In genomic region chr1:8678688-8679410, GRCh38 we compare ENCODE assay signal across 25 cellular contexts.
DNase-seq lines count a peak whose midpoint lies in the region; ATAC-seq, FAIRE-seq and TF ChIP-seq lines count a peak whose summit lies in the region.
"Had no signal": no experiment of that assay in that cellular context is flagged by ENCODE, and none has a peak within 500 bp of the region (broad histone marks: within the 10 kb centered on the region; RNA-seq: fewer than 3 reads in every experiment).

No MANE protein-coding gene starts in this region.

- H2BK120ac ChIP-seq in mesenchymal stem cell (ENCODE audit: low read depth, low read length), result peak overlapping the region; percentile 19

- no peak for TF ChIP-seq CTCF in HepG2 (CRISPR knock-in tag; IDR thresholded peaks at IDR 0.05)
- no peak for TF ChIP-seq CTCF in right lobe of liver (IDR thresholded peaks at IDR 0.05)

- POLR2A ChIA-PET in HepG2 (lab: Yijun Ruan, JAX), result interaction anchor here (0.6 kb wide), 1 partner anchor 16 kb away, joined by 3 read pairs; no protein-coding TSS in a partner anchor

- DNase-seq in HepG2 (ENCODE audit: low spot score) (no peak), right lobe of liver (no peak), mesenchymal stem cell (peak; percentile 58), UCSD-AML1 (lab: John Stamatoyannopoulos, UW; ENCODE audit: unreplicated experiment) (no peak), left lobe of liver (ENCODE audit: low spot score) (no peak), NCI-H510A (lab: John Stamatoyannopoulos, UW) (no peak)
- DNase-seq in activated CD4-positive, alpha-beta T cell treated with anti-CD3 and anti-CD28 coated beads, Interleukin-2, amount 50 U/mL, for 4 hours, result no peak
- DNase-seq: activated naive CD4-positive, alpha-beta T cell treated with anti-CD3 and anti-CD28 coated beads, Interleukin-2, amount 10 ng/mL, durations not matched to agents 7 days and 5 days; amygdala; Calu3; DND-41; heart left ventricle; mammary epithelial cell; NCI-H1048; NCI-H187; NCI-H2171 treated with DMSO at 0.1 percent for 48 hours; PC-9; Right ventricle myocardium superior; stomach; tibial artery had no signal

- H2BK5ac ChIP-seq in mesenchymal stem cell (ENCODE audit: low read depth, low read length, poor library complexity, severe bottlenecking), result no peak overlapping the region

- H3K9me3 ChIP-seq in HepG2 (ENCODE audit: low read length), result no peaks in the 10 kb centered on the region
- H3K9me3 ChIP-seq in right lobe of liver, result no peaks in the 10 kb centered on the region
- H3K9me3 ChIP-seq in mesenchymal stem cell (ENCODE audit: control insufficient read depth, low read length), result no peaks in the 10 kb centered on the region
- H3K9me3 ChIP-seq: heart left ventricle, prostate gland, stomach, tibial artery had no signal

- H3K14ac ChIP-seq in mesenchymal stem cell (ENCODE audit: low read length in 2 of 2), result no peak overlapping the region

- peak overlapping the region in 1 of 2 experiments; percentile 51 for H3K4ac ChIP-seq in mesenchymal stem cell (ENCODE audit: low read depth in 1 of 2, low read length in 2 of 2)

- TF ChIP-seq EP300 in HepG2 (IDR thresholded peaks at IDR 0.05; ENCODE audit: low read depth in 2 of 2, low read length in 2 of 2), result no peak
- TF ChIP-seq EP300 in HepG2 (CRISPR knock-in tag; IDR thresholded peaks at IDR 0.05; ENCODE audit: borderline replicate concordance), result no peak

- no peak overlapping the region for H3K27ac Mint-ChIP-seq in activated T-helper 17 cell treated with anti-CD3 and anti-CD28 coated beads, Interleukin-2, amount 50 U/mL, for 72 hours
- H3K27ac Mint-ChIP-seq: activated CD4-positive, alpha-beta T cell treated with anti-CD3 and anti-CD28 coated beads, Interleukin-2, amount 10 ng/mL, durations not matched to agents 24 days and 14 days; activated naive CD4-positive, alpha-beta T cell treated with anti-CD3 and anti-CD28 coated beads, Interleukin-2, amount 10 ng/mL, durations not matched to agents 7 days and 5 days; IgD-negative memory B cell had no signal

- no peaks in the 10 kb centered on the region; a peak in 1 of 5 replicates for H3K27me3 ChIP-seq in HepG2 (ENCODE audit: control insufficient read depth in 1 of 2, insufficient read depth in 2 of 2, low read length in 2 of 2)
- no peaks in the 10 kb centered on the region for H3K27me3 ChIP-seq in right lobe of liver
- H3K27me3 ChIP-seq in mesenchymal stem cell (ENCODE audit: control insufficient read depth in 1 of 2, insufficient read depth in 1 of 2, low read length in 2 of 2), result no peaks in the 10 kb centered on the region
- H3K27me3 ChIP-seq: heart left ventricle, stomach, tibial artery had no signal

- no peak for FAIRE-seq in HepG2 (lab: Jason Lieb, UNC)

- H3K4me1 ChIP-seq in HepG2 (ENCODE audit: insufficient read depth, low read length), result peaks cover 87% of the 10 kb centered on the region
- H3K4me1 ChIP-seq in right lobe of liver, result peaks cover 0 to 9% (median 0%) of the 10 kb centered on the region in 4 donors
- H3K4me1 ChIP-seq in mesenchymal stem cell (ENCODE audit: control insufficient read depth, insufficient read depth, low read depth, low read length), result peaks cover 3% of the 10 kb centered on the region
- H3K4me1 ChIP-seq: tibial artery had no signal

- H3K27ac ChIP-seq in HepG2 (ENCODE audit: extremely low read length, insufficient read depth, low read length) (peak overlapping the region; percentile 8), right lobe of liver (no peak overlapping the region), mesenchymal stem cell (ENCODE audit: low read length, poor library complexity, severe bottlenecking) (no peak overlapping the region)
- H3K27ac ChIP-seq: C4-2B, heart left ventricle, PC-9, prostate gland, tibial artery had no signal

- no peak overlapping the region for H3K4me2 ChIP-seq in HepG2 (ENCODE audit: low read depth, low read length)
- H3K4me2 ChIP-seq in mesenchymal stem cell (ENCODE audit: low read length, poor library complexity, severe bottlenecking), result no peak overlapping the region
- H3K4me2 ChIP-seq: PC-9 had no signal

- peaks cover 37% of the 10 kb centered on the region for H4K20me1 ChIP-seq in HepG2 (ENCODE audit: insufficient read depth, low read length)

- no peaks in the 10 kb centered on the region for H3K9me3 Mint-ChIP-seq in activated T-helper 17 cell treated with anti-CD3 and anti-CD28 coated beads, Interleukin-2, amount 50 U/mL, for 72 hours
- H3K9me3 Mint-ChIP-seq: activated CD4-positive, alpha-beta T cell treated with anti-CD3 and anti-CD28 coated beads, Interleukin-2, amount 10 ng/mL, durations not matched to agents 24 days and 14 days; activated naive CD4-positive, alpha-beta T cell treated with anti-CD3 and anti-CD28 coated beads, Interleukin-2, amount 10 ng/mL, durations not matched to agents 7 days and 5 days; IgD-negative memory B cell had no signal

- BruUV-seq in HepG2 (replicated peaks; lab: Mats Ljungman, UMichigan), result no TSS peak

- no peak overlapping the region for H4K8ac ChIP-seq in mesenchymal stem cell (ENCODE audit: low read length)

- peaks cover 13% of the 10 kb centered on the region for H3K79me1 ChIP-seq in mesenchymal stem cell (replicated peaks; ENCODE audit: low read length, poor library complexity, severe bottlenecking)

- H2AK5ac ChIP-seq in mesenchymal stem cell (ENCODE audit: low read length, severe bottlenecking), result no peak overlapping the region

- CTCF ChIA-PET in HepG2 (lab: Yijun Ruan, JAX; ENCODE audit: low intra/inter-chr PET ratio, low total read pairs), result no interaction called here

- H3K9ac ChIP-seq in HepG2 (ENCODE audit: insufficient read depth, low read depth, low read length) (no peak overlapping the region), mesenchymal stem cell (ENCODE audit: low read length) (no peak overlapping the region)

- intact Hi-C loops in HepG2 (cut with micrococcal nuclease; ENCODE audit: unreplicated experiment), result no loop called here
- intact Hi-C loops in right lobe of liver (cut with DNase I), result no loop called here

- no peaks in the 10 kb centered on the region for H3K27me3 Mint-ChIP-seq in activated T-helper 17 cell treated with anti-CD3 and anti-CD28 coated beads, Interleukin-2, amount 50 U/mL, for 72 hours
- H3K27me3 Mint-ChIP-seq: activated CD4-positive, alpha-beta T cell treated with anti-CD3 and anti-CD28 coated beads, Interleukin-2, amount 10 ng/mL, durations not matched to agents 24 days and 14 days; activated naive CD4-positive, alpha-beta T cell treated with anti-CD3 and anti-CD28 coated beads, Interleukin-2, amount 10 ng/mL, durations not matched to agents 7 days and 5 days; IgD-negative memory B cell had no signal

- H3K18ac ChIP-seq in mesenchymal stem cell (ENCODE audit: low read depth in 1 of 2, low read length in 2 of 2), result peak overlapping the region in 1 of 2 experiments; percentile 52

- H2BK15ac ChIP-seq in mesenchymal stem cell (ENCODE audit: low read depth, poor library complexity, severe bottlenecking), result no peak overlapping the region

- no peak overlapping the region for H3K23ac ChIP-seq in mesenchymal stem cell (ENCODE audit: low read length in 2 of 2)

- no peak overlapping the region for H4K91ac ChIP-seq in mesenchymal stem cell (ENCODE audit: low read length)

- TF ChIP-seq RAD21 in HepG2 (CRISPR knock-in tag; IDR thresholded peaks at IDR 0.05), result no peak

- peaks cover 99% of the 10 kb centered on the region for H3K79me2 ChIP-seq in HepG2 (ENCODE audit: insufficient read depth, low read length)

- H3K36me3 ChIP-seq in HepG2 (replicated peaks in 1 of 2; ENCODE audit: control insufficient read depth in 1 of 2, insufficient read depth in 2 of 2, low read length in 2 of 2) (no peaks in the 10 kb centered on the region), right lobe of liver (no peaks in the 10 kb centered on the region), mesenchymal stem cell (ENCODE audit: control insufficient read depth in 1 of 2, insufficient read depth in 2 of 2, low read depth in 1 of 2, low read length in 2 of 2) (no peaks in the 10 kb centered on the region)
- H3K36me3 ChIP-seq: heart left ventricle, prostate gland, stomach, tibial artery had no signal

- in situ Hi-C loops in HepG2 (cut with HindIII; ENCODE audit: extremely low pct_ligation_motif_present, low pct_unique_long_range_greater_than_20kb), result no loop called here

- H3K4me1 Mint-ChIP-seq in activated T-helper 17 cell treated with anti-CD3 and anti-CD28 coated beads, Interleukin-2, amount 50 U/mL, for 72 hours, result peaks cover 6% of the 10 kb centered on the region

- H2BK12ac ChIP-seq in mesenchymal stem cell (ENCODE audit: low read length in 2 of 2), result no peak overlapping the region

- ATAC-seq in HepG2 (no peak), right lobe of liver (no peak), left lobe of liver (no peak)
- ATAC-seq in activated T-helper 17 cell treated with anti-CD3 and anti-CD28 coated beads, Interleukin-2, amount 50 U/mL, for 72 hours (replicated peaks), result peak; percentile 18

- H2AFZ ChIP-seq in HepG2 (ENCODE audit: low read length) (no peak overlapping the region), mesenchymal stem cell (ENCODE audit: low read depth, low read length) (no peak overlapping the region)
- H2AFZ ChIP-seq: PC-9 had no signal

- no peak overlapping the region for H3K4me3 Mint-ChIP-seq in activated T-helper 17 cell treated with anti-CD3 and anti-CD28 coated beads, Interleukin-2, amount 50 U/mL, for 72 hours
- H3K4me3 Mint-ChIP-seq: activated CD4-positive, alpha-beta T cell treated with anti-CD3 and anti-CD28 coated beads, Interleukin-2, amount 10 ng/mL, durations not matched to agents 24 days and 14 days; activated naive CD4-positive, alpha-beta T cell treated with anti-CD3 and anti-CD28 coated beads, Interleukin-2, amount 10 ng/mL, durations not matched to agents 7 days and 5 days; IgD-negative memory B cell had no signal

- TF ChIP-seq POLR2A in HepG2 (IDR thresholded peaks at IDR 0.05; ENCODE audit: insufficient read depth in 1 of 2, low read depth in 2 of 2, low read length in 2 of 2) (no peak), right lobe of liver (IDR thresholded peaks at IDR 0.05) (no peak)

- H3K4me3 ChIP-seq in HepG2 (replicated peaks in 1 of 3; ENCODE audit: insufficient read depth in 1 of 3, low read depth in 2 of 3, low read length in 3 of 3) (no peak overlapping the region), right lobe of liver (no peak overlapping the region), mesenchymal stem cell (ENCODE audit: insufficient read depth in 1 of 2, low read depth in 1 of 2, low read length in 2 of 2) (no peak overlapping the region)
- H3K4me3 ChIP-seq: heart left ventricle, PC-9, prostate gland, stomach, tibial artery had no signal

- WGBS in HepG2 (ENCODE audit: low lambda C conversion rate), result 77% methylated on average over 2 of the region's 2 CpGs
- 71% methylated on average over 2 of the region's 2 CpGs for WGBS in right lobe of liver (ENCODE audit: insufficient coverage, low coverage, low lambda C conversion rate, missing lambda C conversion rate)
- 61% methylated on average over 2 of the region's 2 CpGs for WGBS in mesenchymal stem cell

- no peaks in the 10 kb centered on the region for H3K36me3 Mint-ChIP-seq in activated T-helper 17 cell treated with anti-CD3 and anti-CD28 coated beads, Interleukin-2, amount 50 U/mL, for 72 hours (ENCODE audit: low read depth)

TF ChIP-seq in HepG2, 621 proteins besides CTCF, POLR2A, EP300 and RAD21:
- TF ChIP-seq LCORL (IDR thresholded peaks at IDR 0.05) (no peak), LCORL (CRISPR knock-in tag; IDR thresholded peaks at IDR 0.05) (no peak)
